In genomic region chr3:191972714-191973398, GRCh38 we compare ENCODE assay signal across 19 cellular contexts.
DNase-seq lines count a peak whose midpoint lies in the region; ATAC-seq lines count a peak whose summit lies in the region.
"Had no signal": no experiment of that assay in that cellular context is flagged by ENCODE, and none has a peak within 500 bp of the region (broad histone marks: within the 10 kb centered on the region; RNA-seq: fewer than 3 reads in every experiment).

No MANE protein-coding gene starts in this region.

- peak; percentile 7 for DNase-seq in NCI-H510A treated with DMSO at 0.1 percent for 48 hours (lab: John Stamatoyannopoulos, UW)
- DNase-seq in NCI-H510A (lab: John Stamatoyannopoulos, UW) = no peak
- peak; percentile 11 for DNase-seq in MG63
- DNase-seq in effector CD8-positive, alpha-beta T cell (lab: John Stamatoyannopoulos, UW) = no peak
- DNase-seq in activated CD8-positive, alpha-beta memory T cell treated with anti-CD3 and anti-CD28 coated beads for 24 hours = no peak
- no peak for DNase-seq in NCI-H345 (lab: John Stamatoyannopoulos, UW)
- DNase-seq in NCI-H526 (lab: John Stamatoyannopoulos, UW) = no peak
- DNase-seq: activated CD4-positive, alpha-beta T cell treated with anti-CD3 and anti-CD28 coated beads for 48 hours; activated T-cell treated with anti-CD3 and anti-CD28 coated beads, Interleukin-2, amount 50 U/mL, for 24 hours; brain microvascular endothelial cell; DMS153; GM23248; heart left ventricle; NCI-H146; OCI-M1; right lobe of liver; testis had no signal

- H3K9me3 ChIP-seq in MG63 = no peaks in the 10 kb centered on the region
- H3K9me3 ChIP-seq: esophagus muscularis mucosa, heart left ventricle, right lobe of liver, testis had no signal

- peak; percentile 60 for ATAC-seq in HG02798 (IDR thresholded peaks at IDR 0.05; ENCODE audit: poor library complexity, unreplicated experiment)
- ATAC-seq: heart left ventricle had no signal

- no peaks in the 10 kb centered on the region for H3K36me3 ChIP-seq in MG63
- H3K36me3 ChIP-seq: brain microvascular endothelial cell, esophagus muscularis mucosa, heart left ventricle, right lobe of liver had no signal

- no peak overlapping the region for H3K4me3 ChIP-seq in MG63
- H3K4me3 ChIP-seq: esophagus muscularis mucosa, GM23248, heart left ventricle, right lobe of liver, testis had no signal

- H3K27me3 ChIP-seq in MG63 = no peaks in the 10 kb centered on the region
- H3K27me3 ChIP-seq: brain microvascular endothelial cell, esophagus muscularis mucosa, heart left ventricle, right lobe of liver, testis had no signal

Comparison
In these comparisons a context has a peak if more than half of its experiments do, and no peak if none do; other contexts are left out.
1. DNase-seq: peak in NCI-H510A treated with DMSO at 0.1 percent for 48 hours (single experiment) and MG63 (single experiment); none in NCI-H510A (single experiment), effector CD8-positive, alpha-beta T cell (single experiment), activated CD8-positive, alpha-beta memory T cell treated with anti-CD3 and anti-CD28 coated beads for 24 hours (single experiment), NCI-H345 (single experiment) and NCI-H526 (0 of 2).